In genomic region chr5:121408778-121409177, GRCh38 we compare ENCODE assay signal across 21 cellular contexts.
DNase-seq lines count a peak whose midpoint lies in the region; ATAC-seq, FAIRE-seq and TF ChIP-seq lines count a peak whose summit lies in the region.
"Had no signal": no experiment of that assay in that cellular context is flagged by ENCODE, and none has a peak within 500 bp of the region (broad histone marks: within the 10 kb centered on the region; RNA-seq: fewer than 3 reads in every experiment).

No MANE protein-coding gene starts in this region.

- RAD21 ChIA-PET in GM12878 (lab: Charles Lee; ENCODE audit: unreplicated experiment), result no interaction called here

- TF ChIP-seq EP300 in GM12878 (IDR thresholded peaks at IDR 0.05; ENCODE audit: borderline replicate concordance in 1 of 2, control insufficient read depth in 1 of 2, low read depth in 2 of 2, low read length in 2 of 2), result no peak

- DNase-seq in GM12878 (ENCODE audit: low read depth, low spot score), result no peak
- no peak for DNase-seq in testis
- DNase-seq in activated effector memory CD4-positive, alpha-beta T cell treated with Interleukin-2 at 50 U/mL for 16 hours, result no peak
- no peak for DNase-seq in NCI-H2227 (lab: John Stamatoyannopoulos, UW; ENCODE audit: unreplicated experiment)
- DNase-seq: Calu3; CD4-positive, alpha-beta T cell; H7; KG1; NCI-H1436; NCI-H2029; NCI-H2171; NCI-H446; T-helper 17 cell had no signal

- no peak overlapping the region for H3K27ac ChIP-seq in GM12878 (ENCODE audit: control insufficient read depth, insufficient read depth)
- H3K27ac ChIP-seq in testis, result no peak overlapping the region

- no peak overlapping the region for H3K9ac ChIP-seq in GM12878 (ENCODE audit: control insufficient read depth, insufficient read depth, low read length)

- CTCF ChIA-PET in GM12878 (lab: Yijun Ruan, JAX), result no interaction called here

- TF ChIP-seq POLR2A in GM12878 (IDR thresholded peaks at IDR 0.05; ENCODE audit: low read depth, low read length), result no peak
- no peak for TF ChIP-seq POLR2A in testis (IDR thresholded peaks at IDR 0.05)

- H4K20me1 ChIP-seq in GM12878 (ENCODE audit: control insufficient read depth, insufficient read depth), result no peaks in the 10 kb centered on the region

- intact Hi-C loops in GM12878 (cut with micrococcal nuclease; ENCODE audit: unreplicated experiment) (no loop called here), testis (cut with DNase I; ENCODE audit: low total_unique reads) (no loop called here)

- in situ Hi-C loops in GM12878 (cut with MboI), result no loop called here

- TF ChIP-seq CTCF in GM12878 (IDR thresholded peaks at IDR 0.05 in 2 of 3, conservative IDR thresholded peaks at IDR 0.05 in 1 of 3; ENCODE audit: control insufficient read depth in 2 of 3, extremely low read depth in 1 of 3, insufficient read depth in 1 of 3, low read depth in 3 of 3, low read length in 3 of 3) (no peak), testis (IDR thresholded peaks at IDR 0.05) (no peak)

- no peak for FAIRE-seq in GM12878 (lab: Jason Lieb, UNC)
- FAIRE-seq: A204.1, GM19239, RCC 7860 had no signal

- H3K4me2 ChIP-seq in GM12878 (ENCODE audit: control insufficient read depth, insufficient read depth), result no peak overlapping the region

- no peak overlapping the region for H3K4me3 ChIP-seq in GM12878
- no peak overlapping the region for H3K4me3 ChIP-seq in testis

- no peaks in the 10 kb centered on the region for H3K79me2 ChIP-seq in GM12878 (ENCODE audit: control insufficient read depth, insufficient read depth, low read length)

- BruUV-seq in GM12878 (replicated peaks; lab: Mats Ljungman, UMichigan), result no TSS peak

- no peaks in the 10 kb centered on the region; the same call in 2 of the 3 replicates for H3K9me3 ChIP-seq in GM12878 (replicated peaks; ENCODE audit: control insufficient read depth, insufficient read depth, low read length)
- no peaks in the 10 kb centered on the region for H3K9me3 ChIP-seq in testis

- 0% methylated on average over 1 of the region's 1 CpG for WGBS in GM12878 (ENCODE audit: insufficient coverage, insufficient replicate concordance, low lambda C conversion rate, missing lambda C conversion rate)
- 68 to 69% methylated on average over 1 of the region's 1 CpG for WGBS in testis, 2 donors

- H3K27me3 ChIP-seq in GM12878 (replicated peaks in 1 of 2; ENCODE audit: control insufficient read depth in 2 of 2, insufficient read depth in 2 of 2, low read length in 1 of 2), result no peaks in the 10 kb centered on the region
- no peaks in the 10 kb centered on the region for H3K27me3 ChIP-seq in testis

- H3K4me1 ChIP-seq in GM12878 (ENCODE audit: control insufficient read depth, insufficient read depth, low read length) (no peaks in the 10 kb centered on the region), testis (no peaks in the 10 kb centered on the region)

- no peak for TF ChIP-seq RAD21 in GM12878 (IDR thresholded peaks at IDR 0.05; ENCODE audit: insufficient read depth, low read depth, low read length)

- ATAC-seq in GM18499 (IDR thresholded peaks at IDR 0.05; ENCODE audit: insufficient read depth, unreplicated experiment), result peak; percentile 99
- ATAC-seq in GM21381 (IDR thresholded peaks at IDR 0.05; ENCODE audit: unreplicated experiment), result peak; percentile 79
- peak; percentile 99 for ATAC-seq in HG03439 (IDR thresholded peaks at IDR 0.05; ENCODE audit: unreplicated experiment)
- ATAC-seq in GM12878, result no peak
- ATAC-seq in GM19324 (IDR thresholded peaks at IDR 0.05; ENCODE audit: low FRiP score, unreplicated experiment), result no peak
- ATAC-seq: Right ventricle myocardium inferior, T-helper 17 cell had no signal

- SMC1A ChIA-PET in GM12878 (lab: Charles Lee; ENCODE audit: uncharacterized antibody, unreplicated experiment), result no interaction called here

- H3K36me3 ChIP-seq in GM12878 (ENCODE audit: control insufficient read depth in 2 of 2, insufficient read depth in 2 of 2, low read length in 1 of 2) (no peaks in the 10 kb centered on the region), testis (ENCODE audit: low read depth, missing control alignments) (no peaks in the 10 kb centered on the region)

- POLR2A ChIA-PET in GM12878 (lab: Charles Lee), result no interaction called here

- no peak overlapping the region for H2AFZ ChIP-seq in GM12878 (ENCODE audit: control insufficient read depth, low read depth, low read length)

TF ChIP-seq in GM12878, 131 proteins besides CTCF, POLR2A, EP300 and RAD21:
- TF ChIP-seq BACH1 (IDR thresholded peaks at IDR 0.05; ENCODE audit: borderline replicate concordance), result peak; percentile 38; the same call in 1 of the 2 replicates
- no peak for TF ChIP-seq E2F4 (IDR thresholded peaks at IDR 0.05; ENCODE audit: low read depth, low read length)
- no peak for TF ChIP-seq MEF2B (IDR thresholded peaks at IDR 0.05; ENCODE audit: partially characterized antibody, poor library complexity, severe bottlenecking)
- TF ChIP-seq YY1 (IDR thresholded peaks at IDR 0.05; ENCODE audit: low read depth, low read length), result no peak
- no peak for TF ChIP-seq RFX5 (IDR thresholded peaks at IDR 0.05; ENCODE audit: low read depth, low read length)
- TF ChIP-seq CUX1 (IDR thresholded peaks at IDR 0.05; ENCODE audit: insufficient replicate concordance, low read depth, low read length), result no peak

Comparison
In these comparisons a context has a peak if more than half of its experiments do, and no peak if none do; other contexts are left out.
1. ATAC-seq: peak in GM18499 (single experiment), GM21381 (single experiment) and HG03439 (single experiment); none in GM12878 (single experiment) and GM19324 (single experiment).